In genomic region chr19:55069137-55069858, GRCh38 we compare ENCODE assay signal across 8 cellular contexts. TPM values are rescaled to one million over a fixed set of nuclear protein-coding genes. Genes with fewer than 3 reads are reported as not detected.
DNase-seq lines count a peak whose midpoint lies in the region; ATAC-seq and FAIRE-seq lines count a peak whose summit lies in the region.

No MANE protein-coding gene starts in this region.

- peak overlapping the region in 1 of 2 donors; percentile 16 for H3K27ac Mint-ChIP-seq in T-cell

- H3K4me3 ChIP-seq in skin epidermis = peak overlapping the region in 6 of 7 experiments; percentile 5 to 25 (median 12)

- ATAC-seq in T-cell (replicated peaks in 1 of 4) (peak in 2 of 4 experiments; percentile 28 to 63), HG03469 (IDR thresholded peaks at IDR 0.05; ENCODE audit: unreplicated experiment) (no peak)

- no peaks in the 10 kb centered on the region for H3K36me3 Mint-ChIP-seq in T-cell

- FAIRE-seq in GM19239 (lab: Jason Lieb, UNC) = peak; percentile 55

- peak overlapping the region in 19 of 21 experiments; percentile 10 to 85 (median 65) for H3K27ac ChIP-seq in skin epidermis

- POLR2A ChIA-PET in T-cell (lab: Charles Lee) = no interaction called here

- peak; percentile 83 for DNase-seq in A172 (ENCODE audit: low spot score)
- no peak for DNase-seq in GM19239 (ENCODE audit: insufficient read length, low spot score)
- no peak for DNase-seq in T-cell
- DNase-seq in hepatic stellate cell (ENCODE audit: low spot score) = peak; percentile 60
- no peak for DNase-seq in stimulated activated CD4-positive, alpha-beta T cell treated with anti-CD3 and anti-CD28 coated beads, Interleukin-2, amount 100 ng/mL, for 48 hours
- no peak for DNase-seq in effector CD4-positive, alpha-beta T cell

- CTCF ChIA-PET in T-cell (lab: Charles Lee) = no interaction called here

- H3K9me3 Mint-ChIP-seq in T-cell = peaks cover 2 to 4% (median 3%) of the 10 kb centered on the region in 3 donors

- H3K4me3 Mint-ChIP-seq in T-cell = peak overlapping the region; percentile 28 to 41 (median 39)

- peaks cover 9 to 10% (median 10%) of the 10 kb centered on the region in 3 donors for H3K4me1 Mint-ChIP-seq in T-cell

- peaks cover 47 to 73% of the 10 kb centered on the region in 2 donors for H3K27me3 Mint-ChIP-seq in T-cell

RNA-seq across cellular contexts. Expression of gene RDH13, which starts 6.3 kb away (rescaled TPM):
- 10.0 and 11.2 TPM in 2 replicates for total RNA-seq in A172 (2014; rRNA removed; shearing (Covaris generic))
- total RNA-seq in T-cell = 10 to 100 TPM; 12.4 to 35.8 (median 21.6) TPM

RNA-seq across cellular contexts. Expression of gene EPS8L1, which starts 6.4 kb away (rescaled TPM):
- 4.0 and 9.8 TPM in 2 replicates for total RNA-seq in A172 (2014; rRNA removed; shearing (Covaris generic))
- 1 to 10 TPM; 1.1 to 3.5 (median 2.0) TPM for total RNA-seq in T-cell

RNA-seq across cellular contexts. Expression of gene GP6, which starts 31.2 kb away (rescaled TPM):
- 0.07 and 0.48 TPM in 2 replicates for total RNA-seq in A172 (2014; rRNA removed; shearing (Covaris generic))
- under 1 TPM in 4 of 5 donors, not detected in 1; 0.33 to 0.55 (median 0.47) TPM for total RNA-seq in T-cell

RNA-seq across cellular contexts. Expression of gene PPP1R12C, which starts 48.1 kb away (rescaled TPM):
- total RNA-seq in A172 (2014; rRNA removed; shearing (Covaris generic)) = 85.7 and 87.4 TPM in 2 replicates
- 100 to 1,000 TPM; 129 to 197 (median 173) TPM for total RNA-seq in T-cell

Comparison
In these comparisons a context has a peak if more than half of its experiments do, and no peak if none do; other contexts are left out.
1. DNase-seq: peak in A172 (single experiment) and hepatic stellate cell (single experiment); none in GM19239 (single experiment), T-cell (0 of 34), stimulated activated CD4-positive, alpha-beta T cell treated with anti-CD3 and anti-CD28 coated beads, Interleukin-2, amount 100 ng/mL, for 48 hours (0 of 2) and effector CD4-positive, alpha-beta T cell (single experiment).